ENCODE assay signal across 1 cellular context in genomic region chr3:52831500-52832301, GRCh38.
TF ChIP-seq lines count a peak whose summit lies in the region.

No MANE protein-coding gene starts in this region.

TF ChIP-seq in HepG2, 621 proteins besides CTCF, POLR2A, EP300 and RAD21 (continued from another document):
- no peak for TF ChIP-seq ZNF512B (CRISPR knock-in tag; IDR thresholded peaks at IDR 0.05; ENCODE audit: borderline replicate concordance)
